Comparison of ENCODE assay signal across 10 cellular contexts in the genomic region with DNA sequence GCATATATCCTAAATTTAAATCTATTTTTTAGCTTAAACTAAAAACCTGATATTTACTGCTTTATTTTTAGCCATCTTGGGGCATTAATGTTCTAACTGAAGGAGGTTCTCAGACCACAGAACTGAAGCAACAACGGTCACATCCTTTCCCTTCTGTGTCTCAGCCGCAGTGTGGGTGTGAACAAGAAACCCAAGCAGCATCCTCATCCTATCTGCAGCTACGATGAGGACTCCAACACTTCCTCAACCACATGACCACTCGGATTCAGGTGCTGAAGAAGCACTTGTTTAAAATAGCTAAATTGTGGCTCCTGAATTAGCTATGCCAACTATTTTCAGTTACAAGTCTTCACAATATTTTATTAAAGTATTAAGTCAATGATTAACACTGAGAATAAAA. TPM values are rescaled to one million over a fixed set of nuclear protein-coding genes. Genes with fewer than 3 reads are reported as not detected.
DNase-seq lines count a peak whose midpoint lies in the region; ATAC-seq lines count a peak whose summit lies in the region.
"Had no signal": no experiment of that assay in that cellular context is flagged by ENCODE, and none has a peak within 500 bp of the region (broad histone marks: within the 10 kb centered on the region; RNA-seq: fewer than 3 reads in every experiment).

No MANE protein-coding gene starts in this region.

- no peak overlapping the region for H3K4me3 ChIP-seq in naive thymus-derived CD4-positive, alpha-beta T cell (ENCODE audit: low read length)

- peaks cover 48 to 88% (median 65%) of the 10 kb centered on the region in 7 donors for H3K4me1 Mint-ChIP-seq in naive thymus-derived CD4-positive, alpha-beta T cell

- H3K9me3 ChIP-seq in naive thymus-derived CD4-positive, alpha-beta T cell (ENCODE audit: control insufficient read depth in 2 of 3, low read length in 3 of 3) = no peaks in the 10 kb centered on the region

- peaks cover 0 to 3% (median 0%) of the 10 kb centered on the region in 11 donors for H3K9me3 Mint-ChIP-seq in naive thymus-derived CD4-positive, alpha-beta T cell
- H3K9me3 Mint-ChIP-seq: activated B cell treated with CpG ODN at 0.5 μM for 24 hours had no signal

- DNase-seq in AML-193 (lab: John Stamatoyannopoulos, UW) (peak; percentile 89 to 93), anterior cingulate cortex (lab: John Stamatoyannopoulos, UW) (no peak), cerebellar nuclear complex (lab: John Stamatoyannopoulos, UW) (no peak), SHP77 treated with DMSO at 0.1 percent for 48 hours (lab: John Stamatoyannopoulos, UW) (no peak)
- peak; percentile 61 for DNase-seq in activated CD4-positive, alpha-beta T cell treated with anti-CD3 and anti-CD28 coated beads for 48 hours
- DNase-seq in naive thymus-derived CD4-positive, alpha-beta T cell = peak in 7 of 9 donors; percentile 60 to 83 (median 75)
- DNase-seq: activated B cell treated with CpG ODN at 0.5 μM for 24 hours had no signal

- POLR2A ChIA-PET in naive thymus-derived CD4-positive, alpha-beta T cell (lab: Charles Lee) = interaction anchor here (1.0 to 5.1 kb wide), 10 partner anchors 9 to 60 kb away, joined by 3 to 62 read pairs (median 4); no protein-coding TSS in a partner anchor

- H3K27me3 Mint-ChIP-seq in naive thymus-derived CD4-positive, alpha-beta T cell = no peaks in the 10 kb centered on the region
- H3K27me3 Mint-ChIP-seq: activated B cell treated with CpG ODN at 0.5 μM for 24 hours had no signal

- peak overlapping the region; percentile 78 to 99 (median 91) for H3K27ac Mint-ChIP-seq in naive thymus-derived CD4-positive, alpha-beta T cell
- H3K27ac Mint-ChIP-seq: activated B cell treated with CpG ODN at 0.5 μM for 24 hours had no signal

- intact Hi-C loops in naive thymus-derived CD4-positive, alpha-beta T cell (cut with micrococcal nuclease) = loop anchor here in 1 of 2 donors (1.0 kb wide), 1 partner anchor 12 kb away; no protein-coding TSS in a partner anchor

- CTCF ChIA-PET in naive thymus-derived CD4-positive, alpha-beta T cell (lab: Charles Lee) = interaction anchor here (1.1 to 3.1 kb wide), 4 partner anchors 9 to 152 kb away, joined by 3 to 26 read pairs (median 3); no protein-coding TSS in a partner anchor

- H3K27me3 ChIP-seq in naive thymus-derived CD4-positive, alpha-beta T cell (ENCODE audit: control insufficient read depth in 2 of 2, insufficient read depth in 2 of 2, low read length in 2 of 2) = no peaks in the 10 kb centered on the region

- peak overlapping the region; percentile 58 for H3K27ac ChIP-seq in naive thymus-derived CD4-positive, alpha-beta T cell (ENCODE audit: low read depth, low read length)
- H3K27ac ChIP-seq: C4-2B had no signal

- ATAC-seq in GM19455 (IDR thresholded peaks at IDR 0.05; ENCODE audit: unreplicated experiment) = peak; percentile 50
- peak; percentile 89 for ATAC-seq in HG03378 (IDR thresholded peaks at IDR 0.05; ENCODE audit: unreplicated experiment)
- ATAC-seq in naive thymus-derived CD4-positive, alpha-beta T cell = peak; percentile 81

- peak overlapping the region; percentile 45 to 97 (median 72) for H3K4me3 Mint-ChIP-seq in naive thymus-derived CD4-positive, alpha-beta T cell
- H3K4me3 Mint-ChIP-seq: activated B cell treated with CpG ODN at 0.5 μM for 24 hours had no signal

- peaks cover 50 to 59% of the 10 kb centered on the region in 2 donors for H3K4me1 ChIP-seq in naive thymus-derived CD4-positive, alpha-beta T cell (ENCODE audit: control insufficient read depth in 2 of 2, insufficient read depth in 2 of 2, low read length in 2 of 2)

- peaks cover 0 to 15% (median 3%) of the 10 kb centered on the region in 5 donors for H3K36me3 Mint-ChIP-seq in naive thymus-derived CD4-positive, alpha-beta T cell

- peaks cover 0 to 10% (median 0%) of the 10 kb centered on the region in 3 experiments for H3K36me3 ChIP-seq in naive thymus-derived CD4-positive, alpha-beta T cell (ENCODE audit: control insufficient read depth in 2 of 3, insufficient read depth in 3 of 3, low read length in 3 of 3)

RNA-seq across cellular contexts. Expression of a gene that starts 5.3 kb away (rescaled TPM):
- total RNA-seq in naive thymus-derived CD4-positive, alpha-beta T cell = 100 to 1,000 TPM; 103 to 129 (median 113) TPM
- polyA plus RNA-seq in naive thymus-derived CD4-positive, alpha-beta T cell = 10 to 100 TPM; 46.3 to 87.2 TPM

RNA-seq across cellular contexts. Expression of a gene that starts 32.3 kb away (rescaled TPM):
- total RNA-seq in naive thymus-derived CD4-positive, alpha-beta T cell = 10 to 100 TPM; 10.5 to 27.9 (median 15.4) TPM
- polyA plus RNA-seq in naive thymus-derived CD4-positive, alpha-beta T cell = 10 to 100 TPM; 16.8 to 22.1 TPM

Comparison
In these comparisons a context has a peak if more than half of its experiments do, and no peak if none do; other contexts are left out.
1. DNase-seq: peak in AML-193 (2 of 2), activated CD4-positive, alpha-beta T cell treated with anti-CD3 and anti-CD28 coated beads for 48 hours (single experiment) and naive thymus-derived CD4-positive, alpha-beta T cell (7 of 9); none in anterior cingulate cortex (0 of 58), cerebellar nuclear complex (0 of 2) and SHP77 treated with DMSO at 0.1 percent for 48 hours (single experiment).
2. Peak in every context shown above with its lines, with median percentiles within 50 percentile points of each other: ATAC-seq.